ENCODE assay signal across 9 cellular contexts in genomic region chr3:69309810-69310209, GRCh38.
DNase-seq lines count a peak whose midpoint lies in the region; TF ChIP-seq lines count a peak whose summit lies in the region.
"Had no signal": no experiment of that assay in that cellular context is flagged by ENCODE, and none has a peak within 500 bp of the region (broad histone marks: within the 10 kb centered on the region; RNA-seq: fewer than 3 reads in every experiment).

No MANE protein-coding gene starts in this region.

- no peaks in the 10 kb centered on the region for H3K4me1 ChIP-seq in SK-N-SH (ENCODE audit: control insufficient read depth in 1 of 2, insufficient read depth in 2 of 2, low read depth in 1 of 2, low read length in 1 of 2)
- H3K4me1 ChIP-seq in stomach = peaks cover 0 to 13% (median 6%) of the 10 kb centered on the region in 4 donors

- H3K4me2 ChIP-seq in SK-N-SH = no peak overlapping the region

- CTCF ChIA-PET in SK-N-SH (lab: Yijun Ruan, JAX) = interaction anchor here (0.6 to 9.6 kb wide), 31 partner anchors 9 to 362 kb away, joined by 3 to 315 read pairs (median 4); partner anchors contain the start of gene FRMD4B

- H3K36me3 ChIP-seq in SK-N-SH (replicated peaks in 1 of 2; ENCODE audit: control insufficient read depth in 1 of 2, insufficient read depth in 2 of 2, low read length in 1 of 2) = no peaks in the 10 kb centered on the region
- no peaks in the 10 kb centered on the region for H3K36me3 ChIP-seq in stomach

- H3K9ac ChIP-seq in SK-N-SH = no peak overlapping the region

- H3K4me3 ChIP-seq in SK-N-SH (ENCODE audit: low read depth in 2 of 2, low read length in 1 of 2) (no peak overlapping the region), foreskin fibroblast (ENCODE audit: low read depth in 1 of 2, low read length in 2 of 2) (no peak overlapping the region), stomach (no peak overlapping the region)

- H3K27me3 ChIP-seq in SK-N-SH (ENCODE audit: insufficient read depth) = no peaks in the 10 kb centered on the region
- no peaks in the 10 kb centered on the region for H3K27me3 ChIP-seq in stomach

- TF ChIP-seq POLR2A in stomach (IDR thresholded peaks at IDR 0.05) = no peak

- no peaks in the 10 kb centered on the region for H4K20me1 ChIP-seq in SK-N-SH (ENCODE audit: insufficient read depth)

- H3K9me2 ChIP-seq in SK-N-SH = no peaks in the 10 kb centered on the region

- H3K9me3 ChIP-seq in SK-N-SH (no peaks in the 10 kb centered on the region), stomach (no peaks in the 10 kb centered on the region)

- H3K79me2 ChIP-seq in SK-N-SH (ENCODE audit: insufficient read depth) = no peaks in the 10 kb centered on the region

- DNase-seq in DMS 273 (lab: John Stamatoyannopoulos, UW; ENCODE audit: unreplicated experiment) = peak; percentile 24
- DNase-seq in DMS 273 treated with DMSO at 0.1 percent for 48 hours (lab: John Stamatoyannopoulos, UW) = no peak
- DNase-seq in SK-N-SH = peak; percentile 22
- DNase-seq in foreskin fibroblast = peak in 1 of 2 donors; percentile 37
- no peak for DNase-seq in stomach
- no peak for DNase-seq in COLO829 (ENCODE audit: low spot score)
- no peak for DNase-seq in activated CD4-positive, alpha-beta T cell treated with anti-CD3 and anti-CD28 coated beads for 48 hours
- DNase-seq in NCI-H1105 (lab: John Stamatoyannopoulos, UW) = no peak
- DNase-seq: T-cell had no signal

- peak; percentile 64 for TF ChIP-seq RAD21 in SK-N-SH (IDR thresholded peaks at IDR 0.05; ENCODE audit: low read length)

- H3K27ac ChIP-seq in SK-N-SH (ENCODE audit: low read depth in 2 of 2, low read length in 1 of 2) (no peak overlapping the region), stomach (no peak overlapping the region)

- WGBS in SK-N-SH (ENCODE audit: low lambda C conversion rate) = 82% methylated on average over 3 of the region's 3 CpGs
- WGBS in stomach, 5 donors = 39 to 71% (median 49%) methylated on average over 3 of the region's 3 CpGs

- peak; percentile 59 for TF ChIP-seq CTCF in SK-N-SH (IDR thresholded peaks at IDR 0.05)
- peak; percentile 55 for TF ChIP-seq CTCF in foreskin fibroblast (IDR thresholded peaks at IDR 0.05; ENCODE audit: low read depth, low read length)
- TF ChIP-seq CTCF in stomach (IDR thresholded peaks at IDR 0.05) = peak in 4 of 7 experiments; percentile 25 to 49 (median 36)

- intact Hi-C loops in stomach (cut with DNase I; ENCODE audit: low total_unique reads) = loop anchor here (5.0 kb wide), 1 partner anchor 148 kb away; no protein-coding TSS in a partner anchor

- peaks cover 8% of the 10 kb centered on the region for H3F3A ChIP-seq in SK-N-SH (replicated peaks; ENCODE audit: insufficient read depth)

- no peak overlapping the region for H2AFZ ChIP-seq in SK-N-SH (ENCODE audit: low read depth)

- no peak for TF ChIP-seq EP300 in SK-N-SH (IDR thresholded peaks at IDR 0.05; ENCODE audit: borderline replicate concordance in 1 of 2, low read depth in 1 of 2, low read length in 1 of 2)
- no peak for TF ChIP-seq EP300 in stomach (IDR thresholded peaks at IDR 0.05)

- POLR2A ChIA-PET in SK-N-SH (lab: Yijun Ruan, JAX) = no interaction called here

TF ChIP-seq in SK-N-SH, 30 proteins besides CTCF, POLR2A, EP300 and RAD21:
- TF ChIP-seq SMC3 (IDR thresholded peaks at IDR 0.05; ENCODE audit: low read depth, low read length) (peak; percentile 69), TAF1 (IDR thresholded peaks at IDR 0.05; ENCODE audit: borderline replicate concordance, low read depth, low read length) (no peak)

Comparison
In these comparisons a context has a peak if more than half of its experiments do, and no peak if none do; other contexts are left out.
1. DNase-seq: peak in DMS 273 (single experiment) and SK-N-SH (single experiment); none in DMS 273 treated with DMSO at 0.1 percent for 48 hours (single experiment), stomach (single experiment), COLO829 (single experiment), activated CD4-positive, alpha-beta T cell treated with anti-CD3 and anti-CD28 coated beads for 48 hours (single experiment) and NCI-H1105 (single experiment).
2. Peak in every context shown above with its lines, with median percentiles within 50 percentile points of each other: CTCF ChIP-seq.